ENCODE assay signal across 1 cellular context in genomic region chr1:176855434-176855745, GRCh38.
A peak's percentile ranks its signal among the peaks of the same experiment; 100 is the strongest.
TF ChIP-seq lines count a peak whose summit lies in the region.

No MANE protein-coding gene starts in this region.

TF ChIP-seq in K562, 482 proteins besides CTCF, POLR2A, EP300 and RAD21:
- TF ChIP-seq C11orf30 (IDR thresholded peaks at IDR 0.05; ENCODE audit: low read depth) (peak; percentile 56; the same call in 1 of the 2 replicates), ZNF316 (IDR thresholded peaks at IDR 0.05) (peak; percentile 54; the same call in 1 of the 2 replicates), HMBOX1 (IDR thresholded peaks at IDR 0.05) (peak; percentile 2; the same call in 1 of the 2 replicates), HNRNPL (IDR thresholded peaks at IDR 0.05; ENCODE audit: low read depth, low read length) (no peak), TCF7 (IDR thresholded peaks at IDR 0.05; ENCODE audit: borderline replicate concordance) (no peak), TFE3 (CRISPR knock-in tag; IDR thresholded peaks at IDR 0.05) (no peak), NFIC (IDR thresholded peaks at IDR 0.05) (no peak)
